22 cellular contexts compared by ENCODE assay signal in genomic region chr2:168814939-168815907, GRCh38. TPM values are rescaled to one million over a fixed set of nuclear protein-coding genes. Genes with fewer than 3 reads are reported as not detected.
DNase-seq lines count a peak whose midpoint lies in the region; ATAC-seq and TF ChIP-seq lines count a peak whose summit lies in the region.
"Had no signal": no experiment of that assay in that cellular context is flagged by ENCODE, and none has a peak within 500 bp of the region (broad histone marks: within the 10 kb centered on the region; RNA-seq: fewer than 3 reads in every experiment).

No MANE protein-coding gene starts in this region.

- H4K20me1 ChIP-seq in PC-9 (ENCODE audit: insufficient read depth), result no peaks in the 10 kb centered on the region

- no peak overlapping the region for H4K12ac ChIP-seq in trophoblast cell (ENCODE audit: low read depth, low read length)

- no peak for TF ChIP-seq CTCF in PC-9 (conservative IDR thresholded peaks at IDR 0.05)

- H2BK12ac ChIP-seq in trophoblast cell (ENCODE audit: low read length), result peak overlapping the region; percentile 84

- H3K9me2 ChIP-seq in PC-9 (ENCODE audit: insufficient read depth), result no peaks in the 10 kb centered on the region

- H3K27ac ChIP-seq in trophoblast cell (ENCODE audit: low read depth, low read length) (peak overlapping the region; percentile 29), PC-9 (no peak overlapping the region), substantia nigra (ENCODE audit: low read depth, low read length, poor library complexity, severe bottlenecking) (no peak overlapping the region)
- H3K27ac ChIP-seq: sigmoid colon had no signal

- no peak overlapping the region for H3K23ac ChIP-seq in trophoblast cell (ENCODE audit: low read length)

- H3K79me1 ChIP-seq in trophoblast cell (ENCODE audit: low read length), result peaks cover 7% of the 10 kb centered on the region

- peak; percentile 17 for DNase-seq in ELF-1 (ENCODE audit: low read depth, low spot score)
- DNase-seq in kidney glomerular epithelial cell (lab: John Stamatoyannopoulos, UW), result peak; percentile 64
- no peak for DNase-seq in trophoblast cell
- no peak for DNase-seq in PC-9
- DNase-seq in DMS 273 treated with DMSO at 0.1 percent for 48 hours (lab: John Stamatoyannopoulos, UW), result no peak
- no peak for DNase-seq in substantia nigra (lab: John Stamatoyannopoulos, UW)
- DNase-seq: activated CD4-positive, alpha-beta T cell treated with anti-CD3 and anti-CD28 coated beads for 48 hours; activated CD8-positive, alpha-beta memory T cell treated with anti-CD3 and anti-CD28 coated beads, Interleukin-2, amount 10 ng/mL, durations not matched to agents 7 days and 5 days; CD4-positive, alpha-beta memory T cell; effector memory CD8-positive, alpha-beta T cell; NCI-H1092 treated with DMSO at 0.1 percent for 48 hours; NCI-H2081; NCI-H524; nucleus accumbens; sigmoid colon; stimulated activated naive B cell treated with anti-CD40 and anti-IgM and Interleukin-4, amounts not matched to agents 10 μg/mL and 1 μg/mL and 100 μg/mL, for 72 hours; T-cell had no signal

- no peak overlapping the region for H3K9ac ChIP-seq in trophoblast cell (ENCODE audit: low read length)

- no peak overlapping the region for H3K4me2 ChIP-seq in trophoblast cell (ENCODE audit: low read length)
- no peak overlapping the region for H3K4me2 ChIP-seq in PC-9

- H2BK120ac ChIP-seq in trophoblast cell (ENCODE audit: insufficient read depth, low read length, poor library complexity), result no peak overlapping the region

- H3K4me3 ChIP-seq in trophoblast cell (ENCODE audit: low read depth, low read length), result no peak overlapping the region
- H3K4me3 ChIP-seq in PC-9, result no peak overlapping the region
- H3K4me3 ChIP-seq: HAP-1, sigmoid colon had no signal

- CTCF ChIA-PET in PC-9 (lab: Charles Lee), result no interaction called here

- WGBS in trophoblast cell (ENCODE audit: extremely low coverage, insufficient coverage, insufficient read length), result no CpG with 5 or more reads among the region's 1 CpG

- no peaks in the 10 kb centered on the region for H3K36me3 ChIP-seq in trophoblast cell (ENCODE audit: control insufficient read depth in 1 of 2, insufficient read depth in 2 of 2, low read length in 2 of 2)
- H3K36me3 ChIP-seq in PC-9 (ENCODE audit: low read depth), result no peaks in the 10 kb centered on the region
- H3K36me3 ChIP-seq: HAP-1, sigmoid colon had no signal

- H2AFZ ChIP-seq in trophoblast cell (ENCODE audit: insufficient read depth, low read length, poor library complexity) (no peak overlapping the region), PC-9 (no peak overlapping the region)

- peak overlapping the region; percentile 57 for H3K14ac ChIP-seq in trophoblast cell (ENCODE audit: low read length)

- H3K79me2 ChIP-seq in trophoblast cell (ENCODE audit: control insufficient read depth, insufficient read depth, low read length, poor library complexity), result no peaks in the 10 kb centered on the region
- no peaks in the 10 kb centered on the region for H3K79me2 ChIP-seq in PC-9 (ENCODE audit: low read depth)

- ATAC-seq in SK-N-SH treated with all-trans-retinoic acid at 6 μM for 48 hours, result no peak
- ATAC-seq in HG02678 (IDR thresholded peaks at IDR 0.05; ENCODE audit: unreplicated experiment), result no peak
- ATAC-seq: activated CD8-positive, alpha-beta memory T cell treated with anti-CD3 and anti-CD28 coated beads, Interleukin-2, amount 10 ng/mL, durations not matched to agents 7 days and 5 days; effector memory CD8-positive, alpha-beta T cell; Right ventricle myocardium inferior; stimulated activated naive B cell treated with anti-CD40 and anti-IgM and Interleukin-4, amounts not matched to agents 10 μg/mL and 1 μg/mL and 100 μg/mL, for 72 hours; T-cell had no signal

- no peak overlapping the region for H4K8ac ChIP-seq in trophoblast cell (ENCODE audit: low read depth, low read length)

- no peaks in the 10 kb centered on the region for H3K27me3 ChIP-seq in trophoblast cell (ENCODE audit: insufficient read depth, low read length)
- H3K27me3 ChIP-seq in PC-9 (ENCODE audit: insufficient read depth, low read depth), result no peaks in the 10 kb centered on the region
- H3K27me3 ChIP-seq: sigmoid colon had no signal

- H3K9me3 ChIP-seq in trophoblast cell (ENCODE audit: insufficient read depth, low read depth, low read length) (no peaks in the 10 kb centered on the region), PC-9 (ENCODE audit: insufficient read depth, low read depth) (no peaks in the 10 kb centered on the region)
- H3K9me3 ChIP-seq: HAP-1, sigmoid colon had no signal

- no TSS peak for BruUV-seq in PC-9 (replicated peaks; lab: Mats Ljungman, UMichigan)

- peak overlapping the region; percentile 43 for H4K91ac ChIP-seq in trophoblast cell (ENCODE audit: low read depth, low read length)

- no peak overlapping the region for H3K4ac ChIP-seq in trophoblast cell (ENCODE audit: low read depth, low read length)

- POLR2A ChIA-PET in PC-9 (lab: Charles Lee; ENCODE audit: unreplicated experiment), result no interaction called here

- intact Hi-C loops in PC-9 (cut with micrococcal nuclease; ENCODE audit: unreplicated experiment), result no loop called here

- no peak overlapping the region for H2AK5ac ChIP-seq in trophoblast cell (ENCODE audit: low read length)

- H3K18ac ChIP-seq in trophoblast cell (ENCODE audit: low read length), result no peak overlapping the region

- no peak overlapping the region for H2BK5ac ChIP-seq in trophoblast cell (ENCODE audit: low read depth, low read length, poor library complexity)

- no peaks in the 10 kb centered on the region for H3F3A ChIP-seq in PC-9 (ENCODE audit: insufficient read depth, low read depth)

- H3K4me1 ChIP-seq in trophoblast cell (ENCODE audit: control insufficient read depth in 1 of 2, insufficient read depth in 2 of 2, low read length in 2 of 2), result peaks cover 10 to 15% of the 10 kb centered on the region in 2 experiments
- H3K4me1 ChIP-seq in PC-9 (replicated peaks; ENCODE audit: insufficient read depth), result no peaks in the 10 kb centered on the region
- H3K4me1 ChIP-seq: HAP-1, sigmoid colon had no signal

TF ChIP-seq in SK-N-SH treated with all-trans-retinoic acid at 6 μM for 48 hours, 23 proteins besides CTCF, POLR2A, EP300 and RAD21:
- 0 out of 2 replicates have a peak, but pooled peaks have one; percentile 10 for TF ChIP-seq SNAI2 (CRISPR knock-in tag; IDR thresholded peaks at IDR 0.05)
- TF ChIP-seq ISL1 (CRISPR knock-in tag; IDR thresholded peaks at IDR 0.05), result peak; percentile 68
- no peak for TF ChIP-seq ARNTL (CRISPR knock-in tag; IDR thresholded peaks at IDR 0.05; ENCODE audit: borderline replicate concordance, low read depth)

RNA-seq across cellular contexts. Expression of gene NOSTRIN, which starts 12.8 kb away (rescaled TPM):
- 8.1 and 9.3 TPM in 2 replicates for polyA plus RNA-seq in trophoblast cell (2013)
- 0.48 and 0.68 TPM in 2 replicates for total RNA-seq in PC-9 (2021)
- total RNA-seq: activated CD8-positive, alpha-beta memory T cell treated with anti-CD3 and anti-CD28 coated beads, Interleukin-2, amount 10 ng/mL, durations not matched to agents 7 days and 5 days; CD4-positive, alpha-beta memory T cell; Daoy had no signal
- polyA plus RNA-seq: CD4-positive, alpha-beta memory T cell had no signal

Comparison
In these comparisons a context has a peak if more than half of its experiments do, and no peak if none do; other contexts are left out.
1. DNase-seq: peak in ELF-1 (single experiment) and kidney glomerular epithelial cell (single experiment); none in trophoblast cell (0 of 2), PC-9 (0 of 2), DMS 273 treated with DMSO at 0.1 percent for 48 hours (single experiment) and substantia nigra (0 of 49).